ENCODE assay signal across 1 cellular context in genomic region chr10:66788142-66788541, GRCh38.
TF ChIP-seq lines count a peak whose summit lies in the region.

No MANE protein-coding gene starts in this region.

TF ChIP-seq in GM12878, 131 proteins besides CTCF, POLR2A, EP300 and RAD21 (continued from another document):
- TF ChIP-seq ZBTB33 (IDR thresholded peaks at IDR 0.05) (no peak), CEBPB (IDR thresholded peaks at IDR 0.05; ENCODE audit: borderline replicate concordance in 1 of 2, low read depth in 2 of 2, low read length in 2 of 2) (no peak)
